Comparison of ENCODE assay signal across 20 cellular contexts in genomic region chr1:88022507-88022906, GRCh38.
"Had no signal": no experiment of that assay in that cellular context is flagged by ENCODE, and none has a peak within 500 bp of the region (broad histone marks: within the 10 kb centered on the region; RNA-seq: fewer than 3 reads in every experiment).

No MANE protein-coding gene starts in this region.

- H3K27ac Mint-ChIP-seq: activated naive CD4-positive, alpha-beta T cell treated with anti-CD3 and anti-CD28 coated beads, Interleukin-2, amount 50 U/mL, for 72 hours; activated T-helper 17 cell treated with anti-CD3 and anti-CD28 coated beads, Interleukin-2, amount 50 U/mL, for 72 hours; immature natural killer cell; natural killer cell; progenitor cell of endocrine pancreas; T-helper 17 cell had no signal

- H3K27me3 Mint-ChIP-seq: progenitor cell of endocrine pancreas had no signal

- H3K9me3 Mint-ChIP-seq: activated T-helper 17 cell treated with anti-CD3 and anti-CD28 coated beads, Interleukin-2, amount 50 U/mL, for 72 hours had no signal

- H3K36me3 Mint-ChIP-seq: activated naive CD4-positive, alpha-beta T cell treated with anti-CD3 and anti-CD28 coated beads, Interleukin-2, amount 50 U/mL, for 72 hours; immature natural killer cell; natural killer cell had no signal

- ATAC-seq: activated naive CD4-positive, alpha-beta T cell treated with anti-CD3 and anti-CD28 coated beads, Interleukin-2, amount 50 U/mL, for 72 hours; activated T-helper 17 cell treated with anti-CD3 and anti-CD28 coated beads, Interleukin-2, amount 50 U/mL, for 72 hours; foreskin keratinocyte; left lung; T-helper 17 cell had no signal

- DNase-seq: activated CD4-positive, alpha-beta T cell treated with anti-CD3 and anti-CD28 coated beads for 1 hour; activated CD4-positive, alpha-beta T cell treated with anti-CD3 and anti-CD28 coated beads, Interleukin-2, amount 50 U/mL, for 1 hour; activated T-cell treated with anti-CD3 and anti-CD28 coated beads, Interleukin-2, amount 50 U/mL, for 1 hour; brain microvascular endothelial cell; caudate nucleus; effector memory CD4-positive, alpha-beta T cell; foreskin keratinocyte; immature natural killer cell; left lung; natural killer cell; retina; sigmoid colon; spleen; stimulated activated CD4-positive, alpha-beta T cell treated with anti-CD3 and anti-CD28 coated beads, Interleukin-4, amount 100 ng/mL, for 1 hour; stimulated activated naive CD4-positive, alpha-beta T cell treated with Interleukin-2 at 50 U/mL for 16 hours; T-helper 17 cell; upper lobe of left lung had no signal

- H3K4me1 Mint-ChIP-seq: activated T-helper 17 cell treated with anti-CD3 and anti-CD28 coated beads, Interleukin-2, amount 50 U/mL, for 72 hours; immature natural killer cell; natural killer cell; T-helper 17 cell had no signal

- H3K4me3 Mint-ChIP-seq: activated T-helper 17 cell treated with anti-CD3 and anti-CD28 coated beads, Interleukin-2, amount 50 U/mL, for 72 hours; immature natural killer cell; natural killer cell; T-helper 17 cell had no signal
